In genomic region chr3:172519241-172519640, GRCh38 we compare ENCODE assay signal across 13 cellular contexts. TPM values are rescaled to one million over a fixed set of nuclear protein-coding genes. Genes with fewer than 3 reads are reported as not detected.
DNase-seq lines count a peak whose midpoint lies in the region; ATAC-seq and TF ChIP-seq lines count a peak whose summit lies in the region.
"Had no signal": no experiment of that assay in that cellular context is flagged by ENCODE, and none has a peak within 500 bp of the region (broad histone marks: within the 10 kb centered on the region; RNA-seq: fewer than 3 reads in every experiment).

No MANE protein-coding gene starts in this region.

- intact Hi-C loops in IMR-90 (cut with micrococcal nuclease), result no loop called here

- no peak overlapping the region for H2BK20ac ChIP-seq in IMR-90 (ENCODE audit: low read depth, low read length)

- no peak for TF ChIP-seq CTCF in IMR-90 (conservative IDR thresholded peaks at IDR 0.05; ENCODE audit: low read depth, low read length)

- POLR2A ChIA-PET in IMR-90 (lab: Charles Lee; ENCODE audit: unreplicated experiment), result no interaction called here

- H4K5ac ChIP-seq in IMR-90 (ENCODE audit: low read depth, low read length), result no peak overlapping the region

- H3K4me2 ChIP-seq in IMR-90 (ENCODE audit: low read depth, low read length), result no peak overlapping the region

- H3K27ac ChIP-seq in IMR-90 (ENCODE audit: insufficient read depth, low read length), result no peak overlapping the region
- H3K27ac ChIP-seq: dorsolateral prefrontal cortex, HL-60 had no signal

- H2BK120ac ChIP-seq in IMR-90 (ENCODE audit: low read depth, low read length), result no peak overlapping the region

- H4K91ac ChIP-seq in IMR-90 (ENCODE audit: insufficient read depth, low read depth, low read length), result no peak overlapping the region

- H3K4me1 ChIP-seq in IMR-90 (ENCODE audit: control insufficient read depth, insufficient read depth, low read length), result peaks cover 14% of the 10 kb centered on the region

- TF ChIP-seq POLR2A in IMR-90 (IDR thresholded peaks at IDR 0.05; ENCODE audit: low read depth, low read length), result no peak

- dilution Hi-C loops in IMR-90 (cut with HindIII; ENCODE audit: low sequenced_read_pairs, unreplicated experiment), result no loop called here

- H3K27me3 Mint-ChIP-seq in T-helper 2 cell treated with Interferon-gamma antibody and Interleukin-4, amounts not matched to agents 5 μg/mL and 100 μg/mL, for 36 hours (ENCODE audit: low read depth), result no peaks in the 10 kb centered on the region
- H3K27me3 Mint-ChIP-seq in central memory CD8-positive, alpha-beta T cell, result no peaks in the 10 kb centered on the region
- H3K27me3 Mint-ChIP-seq in natural killer cell treated with Interleukin-12 subunit alpha and Interleukin-12 subunit beta and Interleukin-15 and Interleukin-18, amount 100 ng/mL, for 72 hours, result no peaks in the 10 kb centered on the region

- H3K4me3 Mint-ChIP-seq in T-helper 2 cell treated with Interferon-gamma antibody and Interleukin-4, amounts not matched to agents 5 μg/mL and 100 μg/mL, for 36 hours, result peak overlapping the region; percentile 99
- H3K4me3 Mint-ChIP-seq in central memory CD8-positive, alpha-beta T cell, result peak overlapping the region; percentile 84
- peak overlapping the region; percentile 92 for H3K4me3 Mint-ChIP-seq in natural killer cell treated with Interleukin-12 subunit alpha and Interleukin-12 subunit beta and Interleukin-15 and Interleukin-18, amount 100 ng/mL, for 72 hours

- CTCF ChIA-PET in IMR-90 (lab: Yijun Ruan, JAX), result interaction anchor here (0.7 to 0.9 kb wide), 2 partner anchors 10 to 12 kb away, joined by 3 read pairs; no protein-coding TSS in a partner anchor

- no peak overlapping the region for H3K18ac ChIP-seq in IMR-90 (ENCODE audit: low read depth, low read length)

- H3K36me3 Mint-ChIP-seq in T-helper 2 cell treated with Interferon-gamma antibody and Interleukin-4, amounts not matched to agents 5 μg/mL and 100 μg/mL, for 36 hours (ENCODE audit: low read depth), result peaks cover 75% of the 10 kb centered on the region
- H3K36me3 Mint-ChIP-seq in central memory CD8-positive, alpha-beta T cell (ENCODE audit: insufficient read depth), result peaks cover 12% of the 10 kb centered on the region
- H3K36me3 Mint-ChIP-seq in natural killer cell treated with Interleukin-12 subunit alpha and Interleukin-12 subunit beta and Interleukin-15 and Interleukin-18, amount 100 ng/mL, for 72 hours, result peaks cover 57% of the 10 kb centered on the region

- H3K79me1 ChIP-seq in IMR-90 (ENCODE audit: low read depth in 1 of 2, low read length in 2 of 2), result no peaks in the 10 kb centered on the region

- no peak overlapping the region for H3K9ac ChIP-seq in IMR-90 (ENCODE audit: low read depth, low read length)

- no peak overlapping the region for H3K23ac ChIP-seq in IMR-90 (ENCODE audit: low read depth, low read length)

- DNase-seq in T-helper 2 cell treated with Interferon-gamma antibody and Interleukin-4, amounts not matched to agents 5 μg/mL and 100 μg/mL, for 36 hours (ENCODE audit: low spot score), result no peak
- DNase-seq in T-helper 2 cell (no peak), IMR-90 (peak; percentile 62), 8988T (no peak)
- no peak for DNase-seq in central memory CD8-positive, alpha-beta T cell (ENCODE audit: low spot score in 2 of 2)
- no peak for DNase-seq in natural killer cell treated with Interleukin-12 subunit alpha and Interleukin-12 subunit beta and Interleukin-15 and Interleukin-18, amount 100 ng/mL, for 72 hours (ENCODE audit: low spot score)
- DNase-seq: activated CD8-positive, alpha-beta memory T cell treated with anti-CD3 and anti-CD28 coated beads, Interleukin-2, amount 50 U/mL, for 48 hours; dorsolateral prefrontal cortex; NCI-H1436 treated with DMSO at 0.1 percent for 48 hours had no signal

- no peaks in the 10 kb centered on the region for H3K27me3 ChIP-seq in IMR-90 (ENCODE audit: control insufficient read depth, insufficient read depth, low read length)
- H3K27me3 ChIP-seq: dorsolateral prefrontal cortex had no signal

- H3K9me1 ChIP-seq in IMR-90 (ENCODE audit: insufficient read depth, low read length), result peaks cover 9% of the 10 kb centered on the region

- in situ Hi-C loops in IMR-90 (cut with MboI; ENCODE audit: low sequenced_read_pairs), result no loop called here

- no peak overlapping the region for H2AFZ ChIP-seq in IMR-90 (replicated peaks; ENCODE audit: low read length, poor library complexity)

- H4K20me1 ChIP-seq in IMR-90 (ENCODE audit: insufficient read depth, low read length), result no peaks in the 10 kb centered on the region

- H3K36me3 ChIP-seq in IMR-90 (ENCODE audit: control insufficient read depth, insufficient read depth, low read length), result no peaks in the 10 kb centered on the region

- no peak overlapping the region for H4K8ac ChIP-seq in IMR-90 (ENCODE audit: low read depth in 2 of 2, low read length in 2 of 2)

- H3K4ac ChIP-seq in IMR-90 (ENCODE audit: low read depth, low read length), result no peak overlapping the region

- H2AK9ac ChIP-seq in IMR-90 (replicated peaks; ENCODE audit: low read depth, low read length, poor library complexity), result no peak overlapping the region

- no peak overlapping the region for H2AK5ac ChIP-seq in IMR-90 (ENCODE audit: low read depth, low read length)

- peaks cover 62% of the 10 kb centered on the region for H3K4me1 Mint-ChIP-seq in T-helper 2 cell treated with Interferon-gamma antibody and Interleukin-4, amounts not matched to agents 5 μg/mL and 100 μg/mL, for 36 hours (ENCODE audit: low read depth)
- H3K4me1 Mint-ChIP-seq in central memory CD8-positive, alpha-beta T cell, result peaks cover 82% of the 10 kb centered on the region
- peaks cover 67 to 85% of the 10 kb centered on the region in 2 donors for H3K4me1 Mint-ChIP-seq in natural killer cell treated with Interleukin-12 subunit alpha and Interleukin-12 subunit beta and Interleukin-15 and Interleukin-18, amount 100 ng/mL, for 72 hours (ENCODE audit: low read depth in 2 of 2)

- peak overlapping the region; percentile 81 for H3K27ac Mint-ChIP-seq in T-helper 2 cell treated with Interferon-gamma antibody and Interleukin-4, amounts not matched to agents 5 μg/mL and 100 μg/mL, for 36 hours
- H3K27ac Mint-ChIP-seq in central memory CD8-positive, alpha-beta T cell (ENCODE audit: low read depth), result peak overlapping the region; percentile 7
- H3K27ac Mint-ChIP-seq in natural killer cell treated with Interleukin-12 subunit alpha and Interleukin-12 subunit beta and Interleukin-15 and Interleukin-18, amount 100 ng/mL, for 72 hours, result peak overlapping the region; percentile 90 to 92

- no CpG with 5 or more reads among the region's 1 CpG for WGBS in IMR-90 (ENCODE audit: extremely low coverage in 2 of 2, insufficient read length in 1 of 2), 2 experiments

- TF ChIP-seq RAD21 in IMR-90 (IDR thresholded peaks at IDR 0.05; ENCODE audit: low read length), result no peak

- H2BK15ac ChIP-seq in IMR-90 (ENCODE audit: low read depth, low read length), result no peak overlapping the region

- H3K4me3 ChIP-seq in IMR-90 (ENCODE audit: insufficient read depth, low read depth, low read length), result no peak overlapping the region

- BruUV-seq in IMR-90 (replicated peaks; lab: Mats Ljungman, UMichigan), result no TSS peak

- H3K9me3 ChIP-seq in IMR-90 (ENCODE audit: control insufficient read depth, insufficient read depth, low read length), result no peaks in the 10 kb centered on the region

- no peak overlapping the region for H3K56ac ChIP-seq in IMR-90 (ENCODE audit: extremely low read depth, insufficient read depth, low read length)

- H2BK5ac ChIP-seq in IMR-90 (ENCODE audit: low read depth, low read length, poor library complexity, severe bottlenecking), result no peak overlapping the region

- ATAC-seq in IMR-90 (ENCODE audit: low read depth), result no peak
- ATAC-seq in central memory CD8-positive, alpha-beta T cell (replicated peaks; ENCODE audit: extremely low read depth, poor library complexity, severe bottlenecking), result no peak
- ATAC-seq in natural killer cell treated with Interleukin-12 subunit alpha and Interleukin-12 subunit beta and Interleukin-15 and Interleukin-18, amount 100 ng/mL, for 72 hours, result no peak
- no peak for ATAC-seq in GM21423 (IDR thresholded peaks at IDR 0.05; ENCODE audit: unreplicated experiment)
- ATAC-seq in HG02884 (IDR thresholded peaks at IDR 0.05; ENCODE audit: unreplicated experiment), result no peak

- H3K9me3 Mint-ChIP-seq in T-helper 2 cell treated with Interferon-gamma antibody and Interleukin-4, amounts not matched to agents 5 μg/mL and 100 μg/mL, for 36 hours, result no peaks in the 10 kb centered on the region
- H3K9me3 Mint-ChIP-seq in central memory CD8-positive, alpha-beta T cell, result no peaks in the 10 kb centered on the region
- H3K9me3 Mint-ChIP-seq in natural killer cell treated with Interleukin-12 subunit alpha and Interleukin-12 subunit beta and Interleukin-15 and Interleukin-18, amount 100 ng/mL, for 72 hours, result peaks cover 4% of the 10 kb centered on the region

- H3K14ac ChIP-seq in IMR-90 (replicated peaks; ENCODE audit: low read depth, low read length), result no peak overlapping the region

TF ChIP-seq in IMR-90, 13 proteins besides CTCF, POLR2A, EP300 and RAD21:
- no peak for TF ChIP-seq ELK1 (IDR thresholded peaks at IDR 0.05; ENCODE audit: borderline replicate concordance, low read depth, low read length)

RNA-seq across cellular contexts. Expression of gene TNFSF10, which starts 4.0 kb away (rescaled TPM):
- total RNA-seq in IMR-90 (2012; rRNA removed), result 1.1 and 1.3 TPM in 2 replicates
- 0.63 and 0.79 TPM in 2 replicates for polyA plus RNA-seq in IMR-90 (2012; rRNA removed)
- 0.62 and 0.92 TPM in 2 replicates for polyA plus RNA-seq in IMR-90 (2012; cell fraction: cytosol; rRNA removed)
- 0.30 and 0.40 TPM in 2 replicates for polyA plus RNA-seq in IMR-90 (2012; cell fraction: nucleus; rRNA removed; ENCODE audit: low replicate concordance)
- total RNA-seq in natural killer cell treated with Interleukin-12 subunit alpha and Interleukin-12 subunit beta and Interleukin-15 and Interleukin-18, amount 100 ng/mL, for 72 hours, result 100 to 1,000 TPM; 111 to 321 TPM
- total RNA-seq: LHCN-M2 had no signal

Comparison
In these comparisons a context has a peak if more than half of its experiments do, and no peak if none do; other contexts are left out.
1. H3K27ac Mint-ChIP-seq: peak in every context shown above with its lines; median percentile 91 in natural killer cell treated with Interleukin-12 subunit alpha and Interleukin-12 subunit beta and Interleukin-15 and Interleukin-18, amount 100 ng/mL, for 72 hours; 81 in T-helper 2 cell treated with Interferon-gamma antibody and Interleukin-4, amounts not matched to agents 5 μg/mL and 100 μg/mL, for 36 hours; 7 in central memory CD8-positive, alpha-beta T cell.
2. RNA of gene TNFSF10, which starts 4.0 kb away (total RNA-seq): 111 to 321 TPM in natural killer cell treated with Interleukin-12 subunit alpha and Interleukin-12 subunit beta and Interleukin-15 and Interleukin-18, amount 100 ng/mL, for 72 hours; 1.1 to 1.3 TPM in IMR-90; every median in the first group is over 10 times any median in the second.
3. Peak in every context shown above with its lines, with median percentiles within 50 percentile points of each other: H3K4me3 Mint-ChIP-seq.